1 cellular context compared by ENCODE assay signal in the genomic region with DNA sequence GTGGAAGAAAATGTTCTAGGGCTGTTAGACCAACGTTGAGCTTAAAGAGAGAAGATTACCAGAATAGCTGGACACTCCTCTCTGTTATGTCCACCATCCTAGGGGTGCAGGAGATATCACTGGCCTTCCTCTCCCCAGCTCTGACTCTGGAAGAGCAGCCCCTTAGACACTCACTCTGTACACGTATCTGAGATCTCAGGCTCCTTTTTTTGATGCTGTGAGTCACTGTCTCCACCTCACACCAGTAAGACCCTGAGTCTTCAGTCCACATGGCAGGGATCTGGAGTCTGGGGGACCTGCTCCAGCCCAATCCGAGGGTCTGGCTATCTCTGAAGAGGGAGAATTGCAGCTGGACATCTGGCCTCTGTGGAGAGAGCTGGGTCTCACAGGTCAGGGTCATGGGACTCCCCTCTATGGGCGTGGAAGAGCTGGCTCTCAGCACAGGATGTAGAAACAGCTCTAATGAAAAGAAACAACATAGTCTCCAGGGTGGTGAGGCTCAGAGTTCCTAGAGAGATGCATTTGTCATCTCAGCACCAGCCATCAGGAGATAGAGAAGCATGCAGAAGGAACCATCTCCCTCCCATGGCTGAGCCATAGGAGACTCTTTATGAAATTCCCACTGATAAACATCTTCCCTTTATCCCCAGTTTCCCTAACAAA.
TF ChIP-seq lines count a peak whose summit lies in the region.

No MANE protein-coding gene starts in this region.

TF ChIP-seq in GM23338, 12 proteins besides CTCF, POLR2A, EP300 and RAD21 (continued from another document):
- TF ChIP-seq, protein P1, sequence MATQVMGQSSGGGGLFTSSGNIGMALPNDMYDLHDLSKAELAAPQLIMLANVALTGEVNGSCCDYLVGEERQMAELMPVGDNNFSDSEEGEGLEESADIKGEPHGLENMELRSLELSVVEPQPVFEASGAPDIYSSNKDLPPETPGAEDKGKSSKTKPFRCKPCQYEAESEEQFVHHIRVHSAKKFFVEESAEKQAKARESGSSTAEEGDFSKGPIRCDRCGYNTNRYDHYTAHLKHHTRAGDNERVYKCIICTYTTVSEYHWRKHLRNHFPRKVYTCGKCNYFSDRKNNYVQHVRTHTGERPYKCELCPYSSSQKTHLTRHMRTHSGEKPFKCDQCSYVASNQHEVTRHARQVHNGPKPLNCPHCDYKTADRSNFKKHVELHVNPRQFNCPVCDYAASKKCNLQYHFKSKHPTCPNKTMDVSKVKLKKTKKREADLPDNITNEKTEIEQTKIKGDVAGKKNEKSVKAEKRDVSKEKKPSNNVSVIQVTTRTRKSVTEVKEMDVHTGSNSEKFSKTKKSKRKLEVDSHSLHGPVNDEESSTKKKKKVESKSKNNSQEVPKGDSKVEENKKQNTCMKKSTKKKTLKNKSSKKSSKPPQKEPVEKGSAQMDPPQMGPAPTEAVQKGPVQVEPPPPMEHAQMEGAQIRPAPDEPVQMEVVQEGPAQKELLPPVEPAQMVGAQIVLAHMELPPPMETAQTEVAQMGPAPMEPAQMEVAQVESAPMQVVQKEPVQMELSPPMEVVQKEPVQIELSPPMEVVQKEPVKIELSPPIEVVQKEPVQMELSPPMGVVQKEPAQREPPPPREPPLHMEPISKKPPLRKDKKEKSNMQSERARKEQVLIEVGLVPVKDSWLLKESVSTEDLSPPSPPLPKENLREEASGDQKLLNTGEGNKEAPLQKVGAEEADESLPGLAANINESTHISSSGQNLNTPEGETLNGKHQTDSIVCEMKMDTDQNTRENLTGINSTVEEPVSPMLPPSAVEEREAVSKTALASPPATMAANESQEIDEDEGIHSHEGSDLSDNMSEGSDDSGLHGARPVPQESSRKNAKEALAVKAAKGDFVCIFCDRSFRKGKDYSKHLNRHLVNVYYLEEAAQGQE (IDR thresholded peaks at IDR 0.05; ENCODE audit: unreplicated experiment) = no peak
- TF ChIP-seq EZH2phosphoT487 (IDR thresholded peaks at IDR 0.05; ENCODE audit: unreplicated experiment) = no peak
- no peak for TF ChIP-seq STAT1 (IDR thresholded peaks at IDR 0.05; ENCODE audit: unreplicated experiment)
- TF ChIP-seq CREB1 (CRISPR knock-in tag; IDR thresholded peaks at IDR 0.05; ENCODE audit: low read depth) = no peak
- TF ChIP-seq NANOG (IDR thresholded peaks at IDR 0.05; ENCODE audit: borderline replicate concordance) = no peak
- no peak for TF ChIP-seq EZH2 (IDR thresholded peaks at IDR 0.05; ENCODE audit: low read depth, unreplicated experiment)
- no peak for TF ChIP-seq JUNB (IDR thresholded peaks at IDR 0.05; ENCODE audit: unreplicated experiment)
